Comparison of ENCODE assay signal across 31 cellular contexts in genomic region chr20:37770908-37771307, GRCh38.
"Had no signal": no experiment of that assay in that cellular context is flagged by ENCODE, and none has a peak within 500 bp of the region (broad histone marks: within the 10 kb centered on the region; RNA-seq: fewer than 3 reads in every experiment).

No MANE protein-coding gene starts in this region.

- H3K4me2 ChIP-seq: neural progenitor cell had no signal

- H3K79me2 ChIP-seq: parathyroid adenoma had no signal

- H3K4me3 Mint-ChIP-seq: immature natural killer cell; mesothelial cell of epicardium; naive B cell; natural killer cell; nephron progenitor cell; neural progenitor cell; stimulated activated naive CD8-positive, alpha-beta T cell treated with anti-CD3 and anti-CD28 coated beads, Interleukin-15, Interleukin-2, amounts not matched to agents 100 ng/mL and 50 ng/mL, for 24 hours; type B pancreatic cell had no signal

- H3K27ac ChIP-seq: left lung, lower lobe of right lung, neural progenitor cell, neutrophil, parathyroid adenoma, right atrium auricular region, skin epidermis, suprapubic skin, thoracic aorta, tibial artery, uterus had no signal

- H3K4me1 Mint-ChIP-seq: mesothelial cell of epicardium, nephron progenitor cell, neural progenitor cell had no signal

- H3K9me3 ChIP-seq: left lung, lower lobe of right lung, neutrophil, right atrium auricular region, suprapubic skin, thoracic aorta, tibial artery, uterus had no signal

- DNase-seq: hypothalamus; immature natural killer cell; kidney; left colon; left lung; lower lobe of right lung; mammary epithelial cell; mesendoderm; naive B cell; natural killer cell; nephron progenitor cell; occipital lobe; stimulated activated CD4-positive, alpha-beta T cell treated with anti-CD3 and anti-CD28 coated beads, Interleukin-12 subunit alpha, Interleukin-12 subunit beta, amount 100 ng/mL, for 4 hours; stimulated activated CD4-positive, alpha-beta T cell treated with anti-CD3 and anti-CD28 coated beads, Interleukin-15, amount 100 ng/mL, for 24 hours; stimulated activated CD4-positive, alpha-beta T cell treated with anti-CD3 and anti-CD28 coated beads, Interleukin-2, amount 100 ng/mL, for 24 hours; stimulated activated CD4-positive, alpha-beta T cell treated with anti-CD3 and anti-CD28 coated beads, Interleukin-4, amount 100 ng/mL, for 1 hour; stimulated activated naive CD4-positive, alpha-beta T cell; tibial artery; uterus had no signal

- H3K36me3 ChIP-seq: neural progenitor cell, uterus had no signal

- H3K36me3 Mint-ChIP-seq: neural progenitor cell had no signal

- H2AFZ ChIP-seq: neural progenitor cell, parathyroid adenoma had no signal

- H3K9me3 Mint-ChIP-seq: immature natural killer cell; mesothelial cell of epicardium; naive B cell; natural killer cell; nephron progenitor cell; neural progenitor cell; stimulated activated naive CD8-positive, alpha-beta T cell treated with anti-CD3 and anti-CD28 coated beads, Interleukin-15, Interleukin-2, amounts not matched to agents 100 ng/mL and 50 ng/mL, for 24 hours; type B pancreatic cell had no signal

- H3K27ac Mint-ChIP-seq: mesothelial cell of epicardium; natural killer cell; nephron progenitor cell; neural progenitor cell; progenitor cell of endocrine pancreas; stimulated activated naive CD8-positive, alpha-beta T cell treated with anti-CD3 and anti-CD28 coated beads, Interleukin-15, Interleukin-2, amounts not matched to agents 100 ng/mL and 50 ng/mL, for 24 hours; type B pancreatic cell had no signal

- H3K27me3 Mint-ChIP-seq: naive B cell; progenitor cell of endocrine pancreas; stimulated activated naive CD8-positive, alpha-beta T cell treated with anti-CD3 and anti-CD28 coated beads, Interleukin-15, Interleukin-2, amounts not matched to agents 100 ng/mL and 50 ng/mL, for 24 hours; type B pancreatic cell had no signal

- H3K27me3 ChIP-seq: left lung, neural progenitor cell, neutrophil, right atrium auricular region, suprapubic skin, tibial artery, uterus had no signal

- H3K9ac ChIP-seq: neural progenitor cell, parathyroid adenoma had no signal

- H3K4me3 ChIP-seq: left lung, lower lobe of right lung, neural progenitor cell, right atrium auricular region, skin epidermis, suprapubic skin, thoracic aorta, tibial artery, uterus had no signal

- H3K4me1 ChIP-seq: left lung, lower lobe of right lung, neural progenitor cell, parathyroid adenoma, right atrium auricular region, tibial artery, uterus had no signal

- ATAC-seq: left colon, left lung, lower lobe of right lung, natural killer cell, sciatic nerve had no signal
